8 cellular contexts compared by ENCODE assay signal in the genomic region with DNA sequence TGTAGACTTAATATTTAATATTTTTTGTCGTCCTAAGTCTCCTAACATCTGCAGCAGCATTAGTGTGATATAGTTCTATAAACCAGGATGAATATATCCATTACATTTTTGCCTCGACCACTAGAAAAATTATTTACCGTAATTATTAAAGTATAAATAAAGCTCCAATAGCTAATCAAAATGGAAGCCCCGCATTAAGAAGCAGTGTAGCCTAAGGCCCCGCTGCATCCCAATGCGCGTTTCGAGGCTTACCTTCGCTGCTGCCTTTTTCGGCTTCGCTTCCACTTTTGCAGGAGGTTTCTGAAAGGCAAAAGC. TPM values are rescaled to one million over a fixed set of nuclear protein-coding genes. Genes with fewer than 3 reads are reported as not detected.
DNase-seq lines count a peak whose midpoint lies in the region; ATAC-seq and TF ChIP-seq lines count a peak whose summit lies in the region.

No MANE protein-coding gene starts in this region.

- H3K4me1 ChIP-seq in esophagus muscularis mucosa (peaks cover 19 to 51% (median 42%) of the 10 kb centered on the region in 4 donors), prostate gland (replicated peaks) (peaks cover 6% of the 10 kb centered on the region)

- H3K27me3 ChIP-seq in esophagus muscularis mucosa (no peaks in the 10 kb centered on the region), prostate gland (replicated peaks; ENCODE audit: insufficient read depth) (no peaks in the 10 kb centered on the region)

- H3K9me3 Mint-ChIP-seq in activated T-cell treated with anti-CD3 and anti-CD28 coated beads, Interleukin-2, amount 50 U/mL, for 24 hours = no peaks in the 10 kb centered on the region

- H3K27ac ChIP-seq in esophagus muscularis mucosa (replicated peaks in 1 of 4) = peak overlapping the region; percentile 91 to 95 (median 94)
- peak overlapping the region; percentile 95 to 97 for H3K27ac ChIP-seq in prostate gland

- in situ Hi-C loops in SK-MEL-5 (cut with HindIII; ENCODE audit: low pct_unique_long_range_greater_than_20kb, low sequenced_read_pairs) = no loop called here

- H3K36me3 Mint-ChIP-seq in activated T-cell treated with anti-CD3 and anti-CD28 coated beads, Interleukin-2, amount 50 U/mL, for 24 hours (ENCODE audit: low read depth) = peaks cover 54% of the 10 kb centered on the region

- TF ChIP-seq POLR2A in esophagus muscularis mucosa (IDR thresholded peaks at IDR 0.05; ENCODE audit: low read depth) = no peak
- no peak for TF ChIP-seq POLR2A in prostate gland (IDR thresholded peaks at IDR 0.05)

- peaks cover 3% of the 10 kb centered on the region for H3K27me3 Mint-ChIP-seq in activated T-cell treated with anti-CD3 and anti-CD28 coated beads, Interleukin-2, amount 50 U/mL, for 24 hours

- peaks cover 48% of the 10 kb centered on the region for H3K4me1 Mint-ChIP-seq in activated T-cell treated with anti-CD3 and anti-CD28 coated beads, Interleukin-2, amount 50 U/mL, for 24 hours (ENCODE audit: low read depth)

- DNase-seq in activated T-cell treated with anti-CD3 and anti-CD28 coated beads, Interleukin-2, amount 50 U/mL, for 24 hours = no peak
- DNase-seq in activated T-cell treated with anti-CD3 and anti-CD28 coated beads, Interleukin-2, amount 50 U/mL, for 1 hour = no peak
- peak; percentile 20 for DNase-seq in SK-MEL-5 (ENCODE audit: low read depth, low spot score)
- no peak for DNase-seq in esophagus muscularis mucosa (ENCODE audit: extremely low spot score)
- DNase-seq in prostate gland (ENCODE audit: low spot score) = no peak
- DNase-seq in SW 1271 (lab: John Stamatoyannopoulos, UW) = no peak

- H3K4me3 ChIP-seq in esophagus muscularis mucosa (peak overlapping the region; percentile 79 to 86 (median 84)), prostate gland (peak overlapping the region; percentile 67 to 73)

- peak overlapping the region; percentile 89 for H3K4me3 Mint-ChIP-seq in activated T-cell treated with anti-CD3 and anti-CD28 coated beads, Interleukin-2, amount 50 U/mL, for 24 hours

- WGBS in esophagus muscularis mucosa = 2% methylated on average over 11 of the region's 11 CpGs
- under 1% methylated on average over 11 of the region's 11 CpGs for WGBS in prostate gland

- H3K27ac Mint-ChIP-seq in activated T-cell treated with anti-CD3 and anti-CD28 coated beads, Interleukin-2, amount 50 U/mL, for 24 hours = peak overlapping the region; percentile 91

- no peak for TF ChIP-seq EP300 in esophagus muscularis mucosa (IDR thresholded peaks at IDR 0.05)

- no peak for TF ChIP-seq CTCF in esophagus muscularis mucosa (IDR thresholded peaks at IDR 0.05)
- TF ChIP-seq CTCF in prostate gland (IDR thresholded peaks at IDR 0.05) = no peak

- H3K36me3 ChIP-seq in esophagus muscularis mucosa (peaks cover 0 to 27% (median 15%) of the 10 kb centered on the region in 4 donors), prostate gland (no peaks in the 10 kb centered on the region)

- intact Hi-C loops in esophagus muscularis mucosa (cut with DNase I) (loop anchor here (1.0 kb wide), 1 partner anchor 35 kb away; a partner anchor contains a TSS), prostate gland (cut with DNase I) (loop anchor here (2.0 kb wide), 2 partner anchors 35 to 39 kb away; a partner anchor contains a TSS)

- H3K9me3 ChIP-seq in esophagus muscularis mucosa = no peaks in the 10 kb centered on the region
- H3K9me3 ChIP-seq in prostate gland = no peaks in the 10 kb centered on the region

- no peak for ATAC-seq in GM18519 (IDR thresholded peaks at IDR 0.05; ENCODE audit: low FRiP score, unreplicated experiment)
- no peak for ATAC-seq in GM18498 (IDR thresholded peaks at IDR 0.05; ENCODE audit: unreplicated experiment)

RNA-seq across cellular contexts. Expression of a gene that starts 0.9 kb away (rescaled TPM):
- total RNA-seq in SK-MEL-5 (2014; rRNA removed; shearing (Covaris generic)) = 209 and 222 TPM in 2 replicates
- 157 and 160 TPM in 2 replicates for polyA plus RNA-seq in SK-MEL-5 (2015; cell fraction: cytosol; rRNA removed)
- 320 and 350 TPM in 2 replicates for polyA plus RNA-seq in SK-MEL-5 (2015; cell fraction: nucleus; rRNA removed)
- total RNA-seq in esophagus muscularis mucosa (10 to 100 TPM; 69.1 to 77.4 (median 72.1) TPM), prostate gland (100 to 1,000 TPM; 141 to 270 TPM)

RNA-seq across cellular contexts. Expression of a gene that starts 34.6 kb away (rescaled TPM):
- 25.8 and 29.5 TPM in 2 replicates for total RNA-seq in SK-MEL-5 (2014; rRNA removed; shearing (Covaris generic))
- 7.8 and 10.2 TPM in 2 replicates for polyA plus RNA-seq in SK-MEL-5 (2015; cell fraction: cytosol; rRNA removed)
- 28.6 and 31.6 TPM in 2 replicates for polyA plus RNA-seq in SK-MEL-5 (2015; cell fraction: nucleus; rRNA removed)
- total RNA-seq in esophagus muscularis mucosa (100 to 1,000 TPM in 1 of 4 donors, 10 to 100 TPM in 3; 55.0 to 104 (median 67.9) TPM), prostate gland (10 to 100 TPM; 43.2 to 83.8 TPM)
